ENCODE assay signal across 16 cellular contexts in the genomic region with DNA sequence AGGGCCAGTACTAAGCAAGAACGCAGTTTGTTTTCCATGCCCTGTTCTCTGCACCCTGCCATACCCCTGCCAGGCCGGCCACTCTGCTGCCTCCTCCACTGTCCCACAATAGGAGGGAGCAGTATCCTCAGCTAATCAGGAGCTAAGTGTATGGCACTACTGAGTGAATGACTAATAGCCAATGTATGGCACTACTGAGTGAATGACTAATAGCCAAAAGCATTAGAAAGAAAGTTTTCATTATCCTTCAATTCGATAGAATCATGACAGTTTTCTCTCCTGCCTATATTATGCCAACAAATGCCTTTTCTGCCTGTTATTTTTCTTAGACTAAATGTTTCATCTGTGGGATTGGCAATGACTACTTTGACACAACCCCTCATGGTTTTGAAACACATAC.
DNase-seq lines count a peak whose midpoint lies in the region; ATAC-seq, FAIRE-seq and TF ChIP-seq lines count a peak whose summit lies in the region.
"Had no signal": no experiment of that assay in that cellular context is flagged by ENCODE, and none has a peak within 500 bp of the region (broad histone marks: within the 10 kb centered on the region; RNA-seq: fewer than 3 reads in every experiment).

No MANE protein-coding gene starts in this region.

- in situ Hi-C loops in G401 (cut with HindIII; ENCODE audit: low sequenced_read_pairs) = no loop called here

- H3K9me1 ChIP-seq in keratinocyte (ENCODE audit: control insufficient read depth, extremely low read depth, insufficient read depth, low read length) = no peaks in the 10 kb centered on the region

- H3K4me1 ChIP-seq in keratinocyte (ENCODE audit: control insufficient read depth, extremely low read depth, insufficient read depth, low read length) = peaks cover 11% of the 10 kb centered on the region

- TF ChIP-seq CTCF in cardiac fibroblast (IDR thresholded peaks at IDR 0.05; ENCODE audit: low read depth, low read length) (no peak), keratinocyte (optimal IDR thresholded peaks at IDR 0.05 in 1 of 3, IDR thresholded peaks at IDR 0.05 in 1 of 3, conservative IDR thresholded peaks at IDR 0.05 in 1 of 3; ENCODE audit: extremely low read depth in 1 of 3, insufficient read depth in 2 of 3, low read length in 3 of 3) (no peak)

- no peaks in the 10 kb centered on the region for H3K36me3 ChIP-seq in MG63
- peaks cover 0 to 5% of the 10 kb centered on the region in 2 experiments for H3K36me3 ChIP-seq in keratinocyte (ENCODE audit: control insufficient read depth in 2 of 2, extremely low read depth in 1 of 2, insufficient read depth in 2 of 2, low read length in 2 of 2)
- H3K36me3 ChIP-seq: ovary had no signal

- H2AFZ ChIP-seq in keratinocyte (ENCODE audit: control insufficient read depth, low read length) = no peak overlapping the region

- H3K27me3 ChIP-seq in MG63 (no peaks in the 10 kb centered on the region), keratinocyte (ENCODE audit: control insufficient read depth, extremely low read depth, insufficient read depth, low read length) (no peaks in the 10 kb centered on the region)
- H3K27me3 ChIP-seq: ovary had no signal

- no peak for FAIRE-seq in keratinocyte (lab: Jason Lieb, UNC)
- FAIRE-seq: endometrium had no signal

- H3K4me3 ChIP-seq in MG63 (no peak overlapping the region), cardiac fibroblast (replicated peaks in 1 of 2; ENCODE audit: low read depth in 2 of 2, low read length in 2 of 2) (no peak overlapping the region), keratinocyte (ENCODE audit: control insufficient read depth in 2 of 3, extremely low read depth in 1 of 3, insufficient read depth in 2 of 3, low read depth in 1 of 3, low read length in 3 of 3) (no peak overlapping the region)
- H3K4me3 ChIP-seq: ovary had no signal

- H3K9ac ChIP-seq in keratinocyte (ENCODE audit: control insufficient read depth, extremely low read depth, insufficient read depth, low read length) = no peak overlapping the region

- no peaks in the 10 kb centered on the region for H3K9me3 ChIP-seq in MG63
- no peaks in the 10 kb centered on the region for H3K9me3 ChIP-seq in keratinocyte (ENCODE audit: control insufficient read depth, low read depth, low read length)
- H3K9me3 ChIP-seq: ovary had no signal

- dilution Hi-C loops in keratinocyte (cut with MboI; ENCODE audit: extremely low pct_ligation_motif_present, low sequenced_read_pairs) = no loop called here

- H3K27ac ChIP-seq in keratinocyte (ENCODE audit: control insufficient read depth, insufficient read depth, low read length) = no peak overlapping the region
- H3K27ac ChIP-seq: HL-60, ovary had no signal

- no peaks in the 10 kb centered on the region for H3K79me2 ChIP-seq in keratinocyte (ENCODE audit: control insufficient read depth, insufficient read depth, low read length)

- H3K4me2 ChIP-seq in keratinocyte (ENCODE audit: control insufficient read depth, extremely low read depth, insufficient read depth, low read depth, low read length) = peak overlapping the region; percentile 22

- DNase-seq in AG08396 (ENCODE audit: low spot score) = peak; percentile 32
- DNase-seq in MG63 = peak; percentile 49
- DNase-seq in cardiac fibroblast (ENCODE audit: low read depth in 2 of 2) = peak; percentile 34 to 70
- no peak for DNase-seq in keratinocyte (ENCODE audit: low read depth, low spot score)
- DNase-seq in G401 (ENCODE audit: low spot score) = no peak
- no peak for DNase-seq in mesenteric fat pad (ENCODE audit: low spot score)
- no peak for DNase-seq in activated CD8-positive, alpha-beta memory T cell treated with anti-CD3 and anti-CD28 coated beads for 24 hours
- DNase-seq: activated CD4-positive, alpha-beta T cell treated with anti-CD3 and anti-CD28 coated beads, Interleukin-2, amount 10 ng/mL, durations not matched to agents 7 days and 5 days; NCI-H1092; NCI-H2227 treated with DMSO at 0.1 percent for 48 hours; OCI-M1; ovary; T-helper 17 cell had no signal

- no peaks in the 10 kb centered on the region for H4K20me1 ChIP-seq in keratinocyte (ENCODE audit: control insufficient read depth, extremely low read depth, insufficient read depth, low read length)

- no peak for ATAC-seq in GM18519 (IDR thresholded peaks at IDR 0.05; ENCODE audit: low FRiP score, unreplicated experiment)
- ATAC-seq: T-helper 17 cell had no signal

Comparison
In these comparisons a context has a peak if more than half of its experiments do, and no peak if none do; other contexts are left out.
1. DNase-seq: peak in AG08396 (single experiment), MG63 (single experiment) and cardiac fibroblast (2 of 2); none in keratinocyte (single experiment), G401 (single experiment), mesenteric fat pad (single experiment) and activated CD8-positive, alpha-beta memory T cell treated with anti-CD3 and anti-CD28 coated beads for 24 hours (single experiment).